9 cellular contexts compared by ENCODE assay signal in genomic region chr20:58895099-58895795, GRCh38. TPM values are rescaled to one million over a fixed set of nuclear protein-coding genes. Genes with fewer than 3 reads are reported as not detected.
DNase-seq lines count a peak whose midpoint lies in the region; ATAC-seq, FAIRE-seq and TF ChIP-seq lines count a peak whose summit lies in the region.
"Had no signal": no experiment of that assay in that cellular context is flagged by ENCODE, and none has a peak within 500 bp of the region (broad histone marks: within the 10 kb centered on the region; RNA-seq: fewer than 3 reads in every experiment).

No MANE protein-coding gene starts in this region.

- no peak for FAIRE-seq in kidney (lab: Jason Lieb, UNC)
- FAIRE-seq: TTC549 had no signal

- H3K9ac ChIP-seq in kidney (ENCODE audit: low read length in 2 of 2): peak overlapping the region; percentile 6 to 29

- no peak for TF ChIP-seq CTCF in left ventricle myocardium inferior (IDR thresholded peaks at IDR 0.05; ENCODE audit: borderline replicate concordance)
- TF ChIP-seq CTCF in kidney (IDR thresholded peaks at IDR 0.05; ENCODE audit: borderline replicate concordance, extremely low read depth, insufficient read depth): no peak

- peak overlapping the region; percentile 94 for H3K27ac Mint-ChIP-seq in activated naive CD8-positive, alpha-beta T cell treated with anti-CD3 and anti-CD28 coated beads, Interleukin-2, amount 50 U/mL, for 24 hours

- no peaks in the 10 kb centered on the region for H3K9me3 Mint-ChIP-seq in activated naive CD8-positive, alpha-beta T cell treated with anti-CD3 and anti-CD28 coated beads, Interleukin-2, amount 50 U/mL, for 24 hours

- peaks cover 4% of the 10 kb centered on the region for H3K27me3 Mint-ChIP-seq in activated naive CD8-positive, alpha-beta T cell treated with anti-CD3 and anti-CD28 coated beads, Interleukin-2, amount 50 U/mL, for 24 hours

- peaks cover 84% of the 10 kb centered on the region for H3K4me1 ChIP-seq in left ventricle myocardium inferior
- H3K4me1 ChIP-seq in kidney (ENCODE audit: control insufficient read depth in 1 of 2, insufficient read depth in 1 of 2, low read depth in 1 of 2, low read length in 2 of 2): peaks cover 20 to 21% of the 10 kb centered on the region in 2 donors
- no peaks in the 10 kb centered on the region for H3K4me1 ChIP-seq in urinary bladder (ENCODE audit: insufficient read depth)

- WGBS in urinary bladder: 40% methylated on average over 6 of the region's 6 CpGs

- H3K27ac ChIP-seq in left ventricle myocardium inferior (replicated peaks) (peak overlapping the region; percentile 98), kidney (ENCODE audit: low read depth in 2 of 2, low read length in 2 of 2) (peak overlapping the region in 1 of 2 donors; percentile 26), urinary bladder (ENCODE audit: low read depth) (no peak overlapping the region), caudate nucleus (ENCODE audit: low read depth, low read length) (no peak overlapping the region)

- peak overlapping the region; percentile 91 for H3K4me3 ChIP-seq in left ventricle myocardium inferior
- H3K4me3 ChIP-seq in kidney (ENCODE audit: low read length in 2 of 2): peak overlapping the region; percentile 26 to 29
- H3K4me3 ChIP-seq in urinary bladder (ENCODE audit: low read depth, low read length): peak overlapping the region; percentile 3

- peaks cover 57% of the 10 kb centered on the region for H3K36me3 Mint-ChIP-seq in activated naive CD8-positive, alpha-beta T cell treated with anti-CD3 and anti-CD28 coated beads, Interleukin-2, amount 50 U/mL, for 24 hours (ENCODE audit: low read depth)

- no peaks in the 10 kb centered on the region for H3K27me3 ChIP-seq in left ventricle myocardium inferior (ENCODE audit: low read depth)

- H3K4me3 Mint-ChIP-seq in activated naive CD8-positive, alpha-beta T cell treated with anti-CD3 and anti-CD28 coated beads, Interleukin-2, amount 50 U/mL, for 24 hours: peak overlapping the region; percentile 97

- ATAC-seq in Right ventricle myocardium superior (ENCODE audit: poor library complexity): no peak
- ATAC-seq in activated naive CD8-positive, alpha-beta T cell treated with anti-CD3 and anti-CD28 coated beads, Interleukin-2, amount 50 U/mL, for 24 hours: no peak

- H3K9me3 ChIP-seq in left ventricle myocardium inferior (replicated peaks) (no peaks in the 10 kb centered on the region), kidney (ENCODE audit: control insufficient read depth in 1 of 2, low read length in 2 of 2) (no peaks in the 10 kb centered on the region)

- DNase-seq in left ventricle myocardium inferior (no peak), Right ventricle myocardium superior (no peak), kidney (no peak), caudate nucleus (lab: John Stamatoyannopoulos, UW) (no peak), HuH-7 (ENCODE audit: low spot score) (no peak)
- no peak for DNase-seq in activated naive CD8-positive, alpha-beta T cell treated with anti-CD3 and anti-CD28 coated beads, Interleukin-2, amount 50 U/mL, for 24 hours
- DNase-seq in stimulated activated CD4-positive, alpha-beta T cell treated with anti-CD3 and anti-CD28 coated beads, Interleukin-4, amount 100 ng/mL, for 1 hour: no peak

- intact Hi-C loops in left ventricle myocardium inferior (cut with micrococcal nuclease): no loop called here
- intact Hi-C loops in Right ventricle myocardium superior (cut with DNase I): no loop called here
- intact Hi-C loops in kidney (cut with DNase I): no loop called here

- peaks cover 71% of the 10 kb centered on the region for H3K4me1 Mint-ChIP-seq in activated naive CD8-positive, alpha-beta T cell treated with anti-CD3 and anti-CD28 coated beads, Interleukin-2, amount 50 U/mL, for 24 hours

- H3K36me3 ChIP-seq in left ventricle myocardium inferior: peaks cover 5% of the 10 kb centered on the region
- H3K36me3 ChIP-seq in kidney (ENCODE audit: control insufficient read depth in 1 of 2, insufficient read depth in 2 of 2, low read length in 2 of 2): peaks cover 0 to 14% of the 10 kb centered on the region in 2 donors
- no peaks in the 10 kb centered on the region for H3K36me3 ChIP-seq in urinary bladder (ENCODE audit: insufficient read depth)

RNA-seq across cellular contexts. Expression of gene GNAS, which starts 42.7 kb away (rescaled TPM):
- total RNA-seq in left ventricle myocardium inferior (1,444 TPM), Right ventricle myocardium superior (1,453 TPM), kidney (792 TPM), urinary bladder (483 TPM)
- polyA plus RNA-seq in kidney (ENCODE audit: insufficient read depth, low read depth, low replicate concordance) (867 TPM), urinary bladder (784 TPM)

RNA-seq across cellular contexts. Expression of gene GNAS-AS1, which starts 44.5 kb away (rescaled TPM):
- total RNA-seq in left ventricle myocardium inferior (0.25 TPM), Right ventricle myocardium superior (0.13 TPM), kidney (0.88 TPM), urinary bladder (1.4 TPM)
- polyA plus RNA-seq in kidney (ENCODE audit: insufficient read depth, low read depth, low replicate concordance) (0.37 TPM), urinary bladder (0.13 TPM)

Comparison
In these comparisons a context has a peak if more than half of its experiments do, and no peak if none do; other contexts are left out.
1. H3K4me3 ChIP-seq: peak in every context shown above with its lines; median percentile 91 in left ventricle myocardium inferior; 28 in kidney; 3 in urinary bladder.